In genomic region chr5:147483961-147484707, GRCh38 we compare ENCODE assay signal across 9 cellular contexts. TPM values are rescaled to one million over a fixed set of nuclear protein-coding genes. Genes with fewer than 3 reads are reported as not detected.
DNase-seq lines count a peak whose midpoint lies in the region; FAIRE-seq and TF ChIP-seq lines count a peak whose summit lies in the region.
"Had no signal": no experiment of that assay in that cellular context is flagged by ENCODE, and none has a peak within 500 bp of the region (broad histone marks: within the 10 kb centered on the region; RNA-seq: fewer than 3 reads in every experiment).

No MANE protein-coding gene starts in this region.

- TF ChIP-seq CTCF in fibroblast of the aortic adventitia (IDR thresholded peaks at IDR 0.05; ENCODE audit: insufficient read depth, low read length), result no peak

- H3K27ac Mint-ChIP-seq in CD8-positive, alpha-beta memory T cell, result no peak overlapping the region

- peaks cover 2 to 32% of the 10 kb centered on the region in 2 donors for H3K27me3 Mint-ChIP-seq in CD8-positive, alpha-beta memory T cell

- FAIRE-seq in urothelium cell line (lab: Jason Lieb, UNC), result no peak
- FAIRE-seq: colon had no signal

- DNase-seq in GOT3 (lab: John Stamatoyannopoulos, UW) (peak; percentile 75), NCI-H82 (lab: John Stamatoyannopoulos, UW) (peak; percentile 96), fibroblast of the aortic adventitia (ENCODE audit: low read depth) (peak; percentile 99), urothelium cell line (ENCODE audit: low spot score) (no peak), HUDEP-2 (lab: John Stamatoyannopoulos, UW; ENCODE audit: unreplicated experiment in 76 of 76) (no peak), Kasumi-1 (lab: John Stamatoyannopoulos, UW) (no peak)
- DNase-seq in CD8-positive, alpha-beta memory T cell, result no peak

- POLR2A ChIA-PET in CD8-positive, alpha-beta memory T cell (lab: Charles Lee), result no interaction called here

- no peaks in the 10 kb centered on the region for H3K4me1 Mint-ChIP-seq in CD8-positive, alpha-beta memory T cell

- H3K27ac ChIP-seq in rectal smooth muscle tissue (ENCODE audit: low read depth, low read length), result peak overlapping the region; percentile 59
- no peak overlapping the region for H3K27ac ChIP-seq in CD8-positive, alpha-beta memory T cell (ENCODE audit: low read depth, low read length)

- no peaks in the 10 kb centered on the region for H3K27me3 ChIP-seq in rectal smooth muscle tissue (ENCODE audit: control insufficient read depth, insufficient read depth, low read length)
- H3K27me3 ChIP-seq in CD8-positive, alpha-beta memory T cell (ENCODE audit: insufficient read depth, low read length, poor library complexity, severe bottlenecking), result no peaks in the 10 kb centered on the region

- H3K9ac ChIP-seq in rectal smooth muscle tissue (ENCODE audit: low read length), result no peak overlapping the region

- H3K4me1 ChIP-seq in rectal smooth muscle tissue (ENCODE audit: control insufficient read depth, insufficient read depth, low read length), result peaks cover 39% of the 10 kb centered on the region
- no peaks in the 10 kb centered on the region for H3K4me1 ChIP-seq in CD8-positive, alpha-beta memory T cell (ENCODE audit: insufficient read depth, low read length)

- no peaks in the 10 kb centered on the region for H3K36me3 ChIP-seq in rectal smooth muscle tissue (ENCODE audit: control insufficient read depth, insufficient read depth, low read length)
- H3K36me3 ChIP-seq in CD8-positive, alpha-beta memory T cell (ENCODE audit: insufficient read depth, low read length), result no peaks in the 10 kb centered on the region

- H3K4me3 ChIP-seq in fibroblast of the aortic adventitia (ENCODE audit: low read depth, low read length) (peak overlapping the region; percentile 1), rectal smooth muscle tissue (ENCODE audit: low read length) (no peak overlapping the region)
- H3K4me3 ChIP-seq in CD8-positive, alpha-beta memory T cell (ENCODE audit: low read length), result no peak overlapping the region

- H3K9me3 Mint-ChIP-seq in CD8-positive, alpha-beta memory T cell, result no peaks in the 10 kb centered on the region

- CTCF ChIA-PET in CD8-positive, alpha-beta memory T cell (lab: Charles Lee), result interaction anchor here (1.1 kb wide), 1 partner anchor 11 kb away, joined by 3 read pairs; no protein-coding TSS in a partner anchor

- no peaks in the 10 kb centered on the region for H3K36me3 Mint-ChIP-seq in CD8-positive, alpha-beta memory T cell

- no peaks in the 10 kb centered on the region for H3K9me3 ChIP-seq in CD8-positive, alpha-beta memory T cell (ENCODE audit: low read length)

- no peak overlapping the region for H3K4me3 Mint-ChIP-seq in CD8-positive, alpha-beta memory T cell

RNA-seq across cellular contexts. Expression of gene DPYSL3, which starts 25.7 kb away (rescaled TPM):
- total RNA-seq in fibroblast of the aortic adventitia (ENCODE audit: low replicate concordance), result 89.6 and 157 TPM in 2 replicates
- total RNA-seq in CD8-positive, alpha-beta memory T cell, result under 1 TPM; 0.13 to 0.35 TPM
- polyA plus RNA-seq in CD8-positive, alpha-beta memory T cell, result not detected

Comparison
In these comparisons a context has a peak if more than half of its experiments do, and no peak if none do; other contexts are left out.
1. DNase-seq: peak in GOT3 (single experiment), NCI-H82 (single experiment) and fibroblast of the aortic adventitia (single experiment); none in CD8-positive, alpha-beta memory T cell (0 of 5), urothelium cell line (single experiment), HUDEP-2 (0 of 76) and Kasumi-1 (0 of 2).
2. RNA of gene DPYSL3, which starts 25.7 kb away (total RNA-seq): 89.6 to 157 TPM in fibroblast of the aortic adventitia; 0.13 to 0.35 TPM in CD8-positive, alpha-beta memory T cell; every median in the first group is over 10 times any median in the second.